In genomic region chr6:5085638-5086293, GRCh38 we compare ENCODE assay signal across 1 cellular context.
TF ChIP-seq lines count a peak whose summit lies in the region.

No MANE protein-coding gene starts in this region.

TF ChIP-seq in GM23338, 12 proteins besides CTCF, POLR2A, EP300 and RAD21 (continued from another document):
- TF ChIP-seq ZNF462 (CRISPR knock-in tag; IDR thresholded peaks at IDR 0.05) (no peak), CREB1 (CRISPR knock-in tag; IDR thresholded peaks at IDR 0.05; ENCODE audit: low read depth) (no peak)
- TF ChIP-seq, protein P1, sequence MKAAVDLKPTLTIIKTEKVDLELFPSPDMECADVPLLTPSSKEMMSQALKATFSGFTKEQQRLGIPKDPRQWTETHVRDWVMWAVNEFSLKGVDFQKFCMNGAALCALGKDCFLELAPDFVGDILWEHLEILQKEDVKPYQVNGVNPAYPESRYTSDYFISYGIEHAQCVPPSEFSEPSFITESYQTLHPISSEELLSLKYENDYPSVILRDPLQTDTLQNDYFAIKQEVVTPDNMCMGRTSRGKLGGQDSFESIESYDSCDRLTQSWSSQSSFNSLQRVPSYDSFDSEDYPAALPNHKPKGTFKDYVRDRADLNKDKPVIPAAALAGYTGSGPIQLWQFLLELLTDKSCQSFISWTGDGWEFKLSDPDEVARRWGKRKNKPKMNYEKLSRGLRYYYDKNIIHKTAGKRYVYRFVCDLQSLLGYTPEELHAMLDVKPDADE (IDR thresholded peaks at IDR 0.05) = no peak
TF ChIP-seq in GM23338: peak in this region for 0.
